8 cellular contexts compared by ENCODE assay signal in the genomic region with DNA sequence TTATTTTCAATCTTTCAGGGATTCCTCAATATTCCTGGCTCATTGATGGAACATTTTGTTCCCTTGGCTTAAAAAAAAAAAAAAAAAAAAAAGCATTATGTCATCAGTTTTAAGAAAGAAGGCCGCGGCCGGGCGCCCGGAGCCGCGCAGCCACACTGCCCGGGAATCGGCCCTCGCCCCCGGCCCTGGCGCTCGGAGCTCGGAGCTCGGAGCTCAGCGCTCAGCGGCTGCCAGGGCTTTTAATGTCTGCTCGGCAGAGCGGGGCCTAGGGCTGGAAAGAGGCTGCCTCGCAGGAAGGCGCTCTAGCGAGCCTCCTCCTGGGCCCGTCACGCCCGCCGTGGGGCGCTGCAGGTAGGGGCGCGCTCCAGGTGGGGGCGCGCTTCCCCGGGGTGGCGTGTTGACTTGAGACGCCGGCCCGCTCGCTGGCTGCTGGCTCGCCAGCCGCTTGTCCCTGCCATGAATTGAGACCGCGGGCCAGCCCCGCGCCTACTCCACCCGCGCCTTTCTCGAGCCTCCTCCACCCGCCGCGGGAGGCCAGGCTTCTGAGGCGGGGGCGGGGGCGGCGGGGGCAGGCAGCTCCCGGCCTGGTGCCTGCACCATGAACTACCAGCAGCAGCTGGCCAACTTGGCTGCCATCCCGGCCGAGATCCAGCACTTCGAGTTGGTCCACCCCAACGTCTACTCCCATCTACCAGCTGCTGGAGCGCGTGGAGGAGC. TPM values are rescaled to one million over a fixed set of nuclear protein-coding genes. Genes with fewer than 3 reads are reported as not detected.
DNase-seq lines count a peak whose midpoint lies in the region; ATAC-seq and TF ChIP-seq lines count a peak whose summit lies in the region.

No MANE protein-coding gene starts in this region.

- H3K4me3 Mint-ChIP-seq in activated CD8-positive, alpha-beta memory T cell treated with anti-CD3 and anti-CD28 coated beads, Interleukin-2, amount 10 ng/mL, durations not matched to agents 7 days and 5 days, result no peak overlapping the region

- H3K9me3 ChIP-seq in mucosa of rectum (ENCODE audit: control insufficient read depth in 2 of 2, low read length in 2 of 2), result no peaks in the 10 kb centered on the region

- H3K36me3 ChIP-seq in mucosa of rectum (ENCODE audit: control insufficient read depth in 2 of 2, insufficient read depth in 2 of 2, low read length in 2 of 2), result no peaks in the 10 kb centered on the region

- peaks cover 0 to 3% of the 10 kb centered on the region in 2 donors for H3K4me1 ChIP-seq in mucosa of rectum (ENCODE audit: control insufficient read depth in 2 of 2, insufficient read depth in 2 of 2, low read length in 2 of 2)

- no peaks in the 10 kb centered on the region for H3K36me3 Mint-ChIP-seq in activated CD8-positive, alpha-beta memory T cell treated with anti-CD3 and anti-CD28 coated beads, Interleukin-2, amount 10 ng/mL, durations not matched to agents 7 days and 5 days

- no peaks in the 10 kb centered on the region for H3K4me1 Mint-ChIP-seq in activated CD8-positive, alpha-beta memory T cell treated with anti-CD3 and anti-CD28 coated beads, Interleukin-2, amount 10 ng/mL, durations not matched to agents 7 days and 5 days

- DNase-seq in NCI-H1417 (lab: John Stamatoyannopoulos, UW), result peak; percentile 40 to 70 (median 58)
- no peak for DNase-seq in NCI-H1417 treated with DMSO at 0.1 percent for 48 hours (lab: John Stamatoyannopoulos, UW)
- DNase-seq in NCI-H748 (lab: John Stamatoyannopoulos, UW; ENCODE audit: unreplicated experiment), result peak; percentile 79
- DNase-seq in erythroblast (lab: John Stamatoyannopoulos, UW), result peak; percentile 18 to 26
- no peak for DNase-seq in cortex of kidney (lab: John Stamatoyannopoulos, UW)
- DNase-seq in mesenteric fat pad (ENCODE audit: low spot score), result no peak
- DNase-seq in activated CD8-positive, alpha-beta memory T cell treated with anti-CD3 and anti-CD28 coated beads, Interleukin-2, amount 10 ng/mL, durations not matched to agents 7 days and 5 days, result no peak

- ATAC-seq in activated CD8-positive, alpha-beta memory T cell treated with anti-CD3 and anti-CD28 coated beads, Interleukin-2, amount 10 ng/mL, durations not matched to agents 7 days and 5 days, result no peak

- peak overlapping the region; percentile 20 to 58 for H3K4me3 ChIP-seq in mucosa of rectum (ENCODE audit: low read length in 2 of 2)

- CTCF ChIA-PET in activated CD8-positive, alpha-beta memory T cell treated with anti-CD3 and anti-CD28 coated beads, Interleukin-2, amount 10 ng/mL, durations not matched to agents 7 days and 5 days (lab: Charles Lee), result no interaction called here

- no peaks in the 10 kb centered on the region for H3K9me3 Mint-ChIP-seq in activated CD8-positive, alpha-beta memory T cell treated with anti-CD3 and anti-CD28 coated beads, Interleukin-2, amount 10 ng/mL, durations not matched to agents 7 days and 5 days (ENCODE audit: low read depth)

- TF ChIP-seq POLR2A in erythroblast (IDR thresholded peaks at IDR 0.05; ENCODE audit: low read length), result no peak

- H3K9ac ChIP-seq in mucosa of rectum (ENCODE audit: low read depth in 1 of 2, low read length in 2 of 2), result peak overlapping the region in 1 of 2 donors; percentile 64

- H3K27ac Mint-ChIP-seq in activated CD8-positive, alpha-beta memory T cell treated with anti-CD3 and anti-CD28 coated beads, Interleukin-2, amount 10 ng/mL, durations not matched to agents 7 days and 5 days, result no peak overlapping the region

- no peaks in the 10 kb centered on the region for H3K27me3 ChIP-seq in mucosa of rectum (ENCODE audit: control insufficient read depth in 2 of 2, insufficient read depth in 2 of 2, low read length in 2 of 2)

- H3K27me3 Mint-ChIP-seq in activated CD8-positive, alpha-beta memory T cell treated with anti-CD3 and anti-CD28 coated beads, Interleukin-2, amount 10 ng/mL, durations not matched to agents 7 days and 5 days, result peaks cover 40% of the 10 kb centered on the region

- peak overlapping the region in 1 of 2 donors; percentile 47 for H3K27ac ChIP-seq in mucosa of rectum (ENCODE audit: low read depth in 2 of 2, low read length in 2 of 2)

RNA-seq across cellular contexts. Expression of gene TDRD5, which starts 5.4 kb away (rescaled TPM):
- total RNA-seq in mesenteric fat pad, result 0.35 TPM
- total RNA-seq in activated CD8-positive, alpha-beta memory T cell treated with anti-CD3 and anti-CD28 coated beads, Interleukin-2, amount 10 ng/mL, durations not matched to agents 7 days and 5 days, result not detected

RNA-seq across cellular contexts. Expression of gene NPHS2, which starts 10.5 kb away (rescaled TPM):
- total RNA-seq in mesenteric fat pad, result not detected
- not detected for total RNA-seq in activated CD8-positive, alpha-beta memory T cell treated with anti-CD3 and anti-CD28 coated beads, Interleukin-2, amount 10 ng/mL, durations not matched to agents 7 days and 5 days

Comparison
In these comparisons a context has a peak if more than half of its experiments do, and no peak if none do; other contexts are left out.
1. DNase-seq: peak in NCI-H1417 (3 of 3), NCI-H748 (single experiment) and erythroblast (2 of 2); none in NCI-H1417 treated with DMSO at 0.1 percent for 48 hours (single experiment), cortex of kidney (single experiment), mesenteric fat pad (single experiment) and activated CD8-positive, alpha-beta memory T cell treated with anti-CD3 and anti-CD28 coated beads, Interleukin-2, amount 10 ng/mL, durations not matched to agents 7 days and 5 days (single experiment).